8 cellular contexts compared by ENCODE assay signal in genomic region chr9:137611623-137612609, GRCh38. TPM values are rescaled to one million over a fixed set of nuclear protein-coding genes. Genes with fewer than 3 reads are reported as not detected.
DNase-seq lines count a peak whose midpoint lies in the region; ATAC-seq and TF ChIP-seq lines count a peak whose summit lies in the region.

No MANE protein-coding gene starts in this region.

- H4K20me1 ChIP-seq in PC-3 (ENCODE audit: low read length) (no peaks in the 10 kb centered on the region), mammary epithelial cell (ENCODE audit: insufficient read depth, low read length) (no peaks in the 10 kb centered on the region)

- TF ChIP-seq CTCF in PC-3 (conservative IDR thresholded peaks at IDR 0.05; ENCODE audit: low read depth, low read length) (no peak), mammary epithelial cell (conservative IDR thresholded peaks at IDR 0.05 in 1 of 2, IDR thresholded peaks at IDR 0.05 in 1 of 2; ENCODE audit: extremely low read depth in 1 of 2, insufficient read depth in 1 of 2, low read depth in 1 of 2, low read length in 2 of 2) (peak in 1 of 2 donors; percentile 3), GM20000 (IDR thresholded peaks at IDR 0.05; ENCODE audit: extremely low read depth, missing control alignments) (no peak)

- intact Hi-C loops in PC-3 (cut with micrococcal nuclease) = no loop called here
- intact Hi-C loops in mammary epithelial cell (cut with micrococcal nuclease) = loop anchor here (1.0 to 2.0 kb wide), 2 partner anchors 21 to 34 kb away; partner anchors contain the start of genes DPH7 and ZMYND19

- peak overlapping the region; percentile 33 for H4K8ac ChIP-seq in mesenchymal stem cell (ENCODE audit: low read length)

- WGBS in mammary epithelial cell (ENCODE audit: low coverage, missing lambda C conversion rate) = 13% methylated on average over 18 of the region's 21 CpGs
- 52% methylated on average over 18 of the region's 21 CpGs for WGBS in mesenchymal stem cell

- no peaks in the 10 kb centered on the region for H3K27me3 ChIP-seq in PC-3 (ENCODE audit: low read length)
- no peaks in the 10 kb centered on the region for H3K27me3 ChIP-seq in mammary epithelial cell (ENCODE audit: insufficient read depth, low read length)
- H3K27me3 ChIP-seq in mesenchymal stem cell (ENCODE audit: control insufficient read depth in 1 of 2, insufficient read depth in 1 of 2, low read length in 2 of 2) = no peaks in the 10 kb centered on the region

- H3K9me2 ChIP-seq in PC-3 (replicated peaks; ENCODE audit: low read length) = no peaks in the 10 kb centered on the region

- H3K4me3 ChIP-seq in PC-3 (ENCODE audit: low read length) (peak overlapping the region; percentile 47), mammary epithelial cell (replicated peaks in 1 of 3; ENCODE audit: insufficient read depth in 1 of 3, low read depth in 2 of 3, low read length in 3 of 3) (peak overlapping the region; percentile 5 to 26 (median 8)), mesenchymal stem cell (ENCODE audit: insufficient read depth in 1 of 2, low read depth in 1 of 2, low read length in 2 of 2) (peak overlapping the region in 1 of 2 experiments; percentile 23)

- no peak overlapping the region for H3K23ac ChIP-seq in mesenchymal stem cell (ENCODE audit: low read length in 2 of 2)

- H3K79me2 ChIP-seq in PC-3 (ENCODE audit: low read length) (peaks cover 61% of the 10 kb centered on the region), mammary epithelial cell (ENCODE audit: insufficient read depth, low read length) (peaks cover 87% of the 10 kb centered on the region)

- ATAC-seq in PC-3 = peak; percentile 88
- no peak for ATAC-seq in HG02840 (IDR thresholded peaks at IDR 0.05; ENCODE audit: low FRiP score, unreplicated experiment)
- ATAC-seq in GM18519 (IDR thresholded peaks at IDR 0.05; ENCODE audit: low FRiP score, unreplicated experiment) = no peak

- in situ Hi-C loops in mammary epithelial cell (cut with MboI; ENCODE audit: low sequenced_read_pairs in 2 of 2) = no loop called here

- peak overlapping the region; percentile 76 for H2AK5ac ChIP-seq in mesenchymal stem cell (ENCODE audit: low read length, severe bottlenecking)

- H3K4me1 ChIP-seq in PC-3 (ENCODE audit: insufficient read depth, low read length) (peaks cover 35% of the 10 kb centered on the region), mammary epithelial cell (ENCODE audit: insufficient read depth, low read length) (peaks cover 54% of the 10 kb centered on the region), mesenchymal stem cell (ENCODE audit: control insufficient read depth, insufficient read depth, low read depth, low read length) (peaks cover 44% of the 10 kb centered on the region)

- H3K36me3 Mint-ChIP-seq in T-helper 1 cell treated with Interleukin-12 subunit alpha and Interleukin-12 subunit beta and Interleukin-4 antibody, amounts not matched to agents 30 μg/mL and 1 μg/mL, for 36 hours (ENCODE audit: low read depth) = peaks cover 3% of the 10 kb centered on the region

- peak overlapping the region; percentile 6 to 71 for H3K18ac ChIP-seq in mesenchymal stem cell (ENCODE audit: low read depth in 1 of 2, low read length in 2 of 2)

- DNase-seq in T-helper 1 cell (no peak), PC-3 (peak; percentile 96), mammary epithelial cell (peak; percentile 97), mesenchymal stem cell (peak; percentile 57), GM20000 (ENCODE audit: low spot score) (no peak)

- H4K91ac ChIP-seq in mesenchymal stem cell (ENCODE audit: low read length) = peak overlapping the region; percentile 34

- peaks cover 42% of the 10 kb centered on the region for H3K79me1 ChIP-seq in mesenchymal stem cell (replicated peaks; ENCODE audit: low read length, poor library complexity, severe bottlenecking)

- peak overlapping the region in 1 of 2 experiments; percentile 82 for H3K14ac ChIP-seq in mesenchymal stem cell (ENCODE audit: low read length in 2 of 2)

- H3K27ac Mint-ChIP-seq in T-helper 1 cell treated with Interleukin-12 subunit alpha and Interleukin-12 subunit beta and Interleukin-4 antibody, amounts not matched to agents 30 μg/mL and 1 μg/mL, for 36 hours = peak overlapping the region; percentile 63

- no peak overlapping the region for H2BK120ac ChIP-seq in mesenchymal stem cell (ENCODE audit: low read depth, low read length)

- CTCF ChIA-PET in PC-3 (lab: Charles Lee) (no interaction called here), mammary epithelial cell (lab: Charles Lee; ENCODE audit: low non-redundant PET) (no interaction called here)

- no peak overlapping the region for H2BK15ac ChIP-seq in mesenchymal stem cell (ENCODE audit: low read depth, poor library complexity, severe bottlenecking)

- no peaks in the 10 kb centered on the region for H3F3A ChIP-seq in PC-3 (ENCODE audit: low read length, unreplicated experiment)

- POLR2A ChIA-PET in PC-3 (lab: Charles Lee; ENCODE audit: unreplicated experiment) = no interaction called here

- peak overlapping the region; percentile 81 for H3K4me2 ChIP-seq in PC-3 (ENCODE audit: low read length)
- peak overlapping the region; percentile 93 for H3K4me2 ChIP-seq in mammary epithelial cell (ENCODE audit: insufficient read depth, low read depth, low read length)
- H3K4me2 ChIP-seq in mesenchymal stem cell (ENCODE audit: low read length, poor library complexity, severe bottlenecking) = no peak overlapping the region

- H2BK5ac ChIP-seq in mesenchymal stem cell (ENCODE audit: low read depth, low read length, poor library complexity, severe bottlenecking) = no peak overlapping the region

- H3K4me3 Mint-ChIP-seq in T-helper 1 cell treated with Interleukin-12 subunit alpha and Interleukin-12 subunit beta and Interleukin-4 antibody, amounts not matched to agents 30 μg/mL and 1 μg/mL, for 36 hours = no peak overlapping the region

- dilution Hi-C loops in mammary epithelial cell (cut with HindIII; ENCODE audit: low sequenced_read_pairs) = no loop called here

- H2AFZ ChIP-seq in PC-3 (ENCODE audit: low read length) (no peak overlapping the region), mammary epithelial cell (ENCODE audit: low read depth, low read length) (peak overlapping the region; percentile 19), mesenchymal stem cell (ENCODE audit: low read depth, low read length) (no peak overlapping the region)

- H3K4me1 Mint-ChIP-seq in T-helper 1 cell treated with Interleukin-12 subunit alpha and Interleukin-12 subunit beta and Interleukin-4 antibody, amounts not matched to agents 30 μg/mL and 1 μg/mL, for 36 hours (ENCODE audit: low read depth) = peaks cover 9% of the 10 kb centered on the region

- BruUV-seq in PC-3 (replicated peaks; lab: Mats Ljungman, UMichigan) (TSS peak; percentile 30), mammary epithelial cell (replicated peaks; lab: Mats Ljungman, UMichigan) (TSS peak; percentile 23)

- peaks cover 5% of the 10 kb centered on the region; the same call in 1 of the 2 replicates for H3K36me3 ChIP-seq in PC-3 (ENCODE audit: low read depth, low read length)
- H3K36me3 ChIP-seq in mammary epithelial cell (ENCODE audit: insufficient read depth, low read length) = peaks cover 2% of the 10 kb centered on the region
- H3K36me3 ChIP-seq in mesenchymal stem cell (ENCODE audit: control insufficient read depth in 1 of 2, insufficient read depth in 2 of 2, low read depth in 1 of 2, low read length in 2 of 2) = peaks cover 28 to 41% of the 10 kb centered on the region in 2 experiments

- peak overlapping the region; percentile 1 to 4 for H2BK12ac ChIP-seq in mesenchymal stem cell (ENCODE audit: low read length in 2 of 2)

- no peaks in the 10 kb centered on the region for H3K9me3 Mint-ChIP-seq in T-helper 1 cell treated with Interleukin-12 subunit alpha and Interleukin-12 subunit beta and Interleukin-4 antibody, amounts not matched to agents 30 μg/mL and 1 μg/mL, for 36 hours

- peak overlapping the region; percentile 52 to 71 for H3K4ac ChIP-seq in mesenchymal stem cell (ENCODE audit: low read depth in 1 of 2, low read length in 2 of 2)

- H3K9me3 ChIP-seq in PC-3 (ENCODE audit: low read length) = no peaks in the 10 kb centered on the region
- no peaks in the 10 kb centered on the region for H3K9me3 ChIP-seq in mammary epithelial cell (replicated peaks; ENCODE audit: insufficient read depth, low read length)
- H3K9me3 ChIP-seq in mesenchymal stem cell (ENCODE audit: control insufficient read depth, low read length) = no peaks in the 10 kb centered on the region

- H3K27me3 Mint-ChIP-seq in T-helper 1 cell treated with Interleukin-12 subunit alpha and Interleukin-12 subunit beta and Interleukin-4 antibody, amounts not matched to agents 30 μg/mL and 1 μg/mL, for 36 hours (ENCODE audit: low read depth) = no peaks in the 10 kb centered on the region

- H3K27ac ChIP-seq in PC-3 (ENCODE audit: low read length) (peak overlapping the region; percentile 99), mammary epithelial cell (ENCODE audit: insufficient read depth, low read depth, low read length) (peak overlapping the region; percentile 76), mesenchymal stem cell (ENCODE audit: low read length, poor library complexity, severe bottlenecking) (peak overlapping the region; percentile 68)

- H3K9ac ChIP-seq in PC-3 (ENCODE audit: low read length) = peak overlapping the region; percentile 85
- peak overlapping the region; percentile 55 for H3K9ac ChIP-seq in mammary epithelial cell (ENCODE audit: insufficient read depth, low read length)
- H3K9ac ChIP-seq in mesenchymal stem cell (ENCODE audit: low read length) = peak overlapping the region; percentile 38

RNA-seq across cellular contexts. Expression of gene ARRDC1, which starts 6.4 kb away (rescaled TPM):
- total RNA-seq in PC-3 (2014; rRNA removed) = 77.5 and 78.0 TPM in 2 replicates
- 100 to 1,000 TPM in 1 of 2 donors, 10 to 100 TPM in 1; 35.0 to 153 TPM for total RNA-seq in mammary epithelial cell
- 146 TPM for polyA plus RNA-seq in mammary epithelial cell
- 137 TPM for polyA minus RNA-seq in mammary epithelial cell
- polyA plus RNA-seq in mesenchymal stem cell (2013, experiment 1 of 2) = 18.4 TPM
- 19.8 TPM for polyA plus RNA-seq in mesenchymal stem cell (2013, experiment 2 of 2)

RNA-seq across cellular contexts. Expression of gene EHMT1, which starts 6.9 kb away (rescaled TPM):
- total RNA-seq in PC-3 (2014; rRNA removed) (42.8 and 76.3 TPM in 2 replicates), mammary epithelial cell (10 to 100 TPM; 55.0 to 83.4 TPM)
- 30.8 TPM for polyA plus RNA-seq in mammary epithelial cell
- polyA minus RNA-seq in mammary epithelial cell = 57.6 TPM
- polyA plus RNA-seq in mesenchymal stem cell (2013, experiment 1 of 2) = 26.1 TPM
- polyA plus RNA-seq in mesenchymal stem cell (2013, experiment 2 of 2) = 24.7 TPM

RNA-seq across cellular contexts. Expression of gene ZMYND19, which starts 21.6 kb away (rescaled TPM):
- 39.5 and 42.6 TPM in 2 replicates for total RNA-seq in PC-3 (2014; rRNA removed)
- total RNA-seq in mammary epithelial cell = 10 to 100 TPM; 10.2 to 48.0 TPM
- 41.5 TPM for polyA plus RNA-seq in mammary epithelial cell
- 30.2 TPM for polyA minus RNA-seq in mammary epithelial cell
- 13.6 TPM for polyA plus RNA-seq in mesenchymal stem cell (2013, experiment 1 of 2)
- polyA plus RNA-seq in mesenchymal stem cell (2013, experiment 2 of 2) = 13.2 TPM

RNA-seq across cellular contexts. Expression of gene DPH7, which starts 33.2 kb away (rescaled TPM):
- total RNA-seq in PC-3 (2014; rRNA removed) (35.1 and 40.9 TPM in 2 replicates), mammary epithelial cell (10 to 100 TPM; 25.0 to 41.4 TPM)
- 26.8 TPM for polyA plus RNA-seq in mammary epithelial cell
- 31.9 TPM for polyA minus RNA-seq in mammary epithelial cell
- polyA plus RNA-seq in mesenchymal stem cell (2013, experiment 1 of 2) = 14.4 TPM
- polyA plus RNA-seq in mesenchymal stem cell (2013, experiment 2 of 2) = 14.8 TPM

Comparison
In these comparisons a context has a peak if more than half of its experiments do, and no peak if none do; other contexts are left out.
1. DNase-seq: peak in PC-3 (single experiment), mammary epithelial cell (single experiment) and mesenchymal stem cell (single experiment); none in T-helper 1 cell (0 of 5) and GM20000 (single experiment).
2. Peak in every context shown above with its lines, with median percentiles within 50 percentile points of each other: H3K27ac ChIP-seq and H3K9ac ChIP-seq.